ENCODE assay signal across 1 cellular context in the genomic region with DNA sequence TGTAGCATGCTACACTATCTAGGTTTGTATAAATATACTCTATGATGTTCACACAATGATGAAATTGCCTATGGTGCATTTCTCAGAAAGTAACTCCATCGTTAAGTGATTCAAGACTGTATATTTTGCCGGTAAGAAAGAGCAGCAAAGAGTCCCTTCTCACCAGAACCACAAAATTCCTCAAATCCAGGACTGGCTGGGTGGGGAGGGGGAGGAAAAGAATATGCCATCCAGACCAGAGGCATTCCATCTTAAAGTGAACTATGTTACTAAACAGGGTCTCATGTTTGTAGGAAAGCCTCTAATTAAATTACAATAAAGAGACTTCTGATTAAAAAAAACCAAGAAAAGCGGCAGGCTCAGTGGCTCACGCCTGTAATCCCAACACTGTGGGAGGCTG.
TF ChIP-seq lines count a peak whose summit lies in the region.

No MANE protein-coding gene starts in this region.

TF ChIP-seq in GM12878, 131 proteins besides CTCF, POLR2A, EP300 and RAD21:
- TF ChIP-seq E2F4 (IDR thresholded peaks at IDR 0.05; ENCODE audit: low read depth, low read length) (no peak), ZNF274 (IDR thresholded peaks at IDR 0.05; ENCODE audit: insufficient read depth, insufficient read length) (no peak), JUNB (IDR thresholded peaks at IDR 0.05) (no peak), WRNIP1 (IDR thresholded peaks at IDR 0.05; ENCODE audit: borderline replicate concordance, low read depth, low read length) (no peak), STAT3 (IDR thresholded peaks at IDR 0.05; ENCODE audit: low read depth, low read length) (no peak), KAT2A (conservative IDR thresholded peaks at IDR 0.05; ENCODE audit: control insufficient read depth, low read depth, low read length) (no peak), BCLAF1 (IDR thresholded peaks at IDR 0.05) (no peak), ATF7 (IDR thresholded peaks at IDR 0.05; ENCODE audit: low read depth) (no peak), CHD4 (IDR thresholded peaks at IDR 0.05) (no peak), PAX5 (IDR thresholded peaks at IDR 0.05; ENCODE audit: borderline replicate concordance, low read depth, low read length) (no peak), GATAD2B (conservative IDR thresholded peaks at IDR 0.05; ENCODE audit: low read depth) (no peak), POLR2AphosphoS5 (IDR thresholded peaks at IDR 0.05; ENCODE audit: low read length) (no peak)
- TF ChIP-seq, protein P1, sequence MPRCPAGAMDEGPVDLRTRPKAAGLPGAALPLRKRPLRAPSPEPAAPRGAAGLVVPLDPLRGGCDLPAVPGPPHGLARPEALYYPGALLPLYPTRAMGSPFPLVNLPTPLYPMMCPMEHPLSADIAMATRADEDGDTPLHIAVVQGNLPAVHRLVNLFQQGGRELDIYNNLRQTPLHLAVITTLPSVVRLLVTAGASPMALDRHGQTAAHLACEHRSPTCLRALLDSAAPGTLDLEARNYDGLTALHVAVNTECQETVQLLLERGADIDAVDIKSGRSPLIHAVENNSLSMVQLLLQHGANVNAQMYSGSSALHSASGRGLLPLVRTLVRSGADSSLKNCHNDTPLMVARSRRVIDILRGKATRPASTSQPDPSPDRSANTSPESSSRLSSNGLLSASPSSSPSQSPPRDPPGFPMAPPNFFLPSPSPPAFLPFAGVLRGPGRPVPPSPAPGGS (IDR thresholded peaks at IDR 0.05; ENCODE audit: borderline replicate concordance, insufficient read depth, low read depth, low read length, poor library complexity, severe bottlenecking): no peak
- TF ChIP-seq, protein P2, sequence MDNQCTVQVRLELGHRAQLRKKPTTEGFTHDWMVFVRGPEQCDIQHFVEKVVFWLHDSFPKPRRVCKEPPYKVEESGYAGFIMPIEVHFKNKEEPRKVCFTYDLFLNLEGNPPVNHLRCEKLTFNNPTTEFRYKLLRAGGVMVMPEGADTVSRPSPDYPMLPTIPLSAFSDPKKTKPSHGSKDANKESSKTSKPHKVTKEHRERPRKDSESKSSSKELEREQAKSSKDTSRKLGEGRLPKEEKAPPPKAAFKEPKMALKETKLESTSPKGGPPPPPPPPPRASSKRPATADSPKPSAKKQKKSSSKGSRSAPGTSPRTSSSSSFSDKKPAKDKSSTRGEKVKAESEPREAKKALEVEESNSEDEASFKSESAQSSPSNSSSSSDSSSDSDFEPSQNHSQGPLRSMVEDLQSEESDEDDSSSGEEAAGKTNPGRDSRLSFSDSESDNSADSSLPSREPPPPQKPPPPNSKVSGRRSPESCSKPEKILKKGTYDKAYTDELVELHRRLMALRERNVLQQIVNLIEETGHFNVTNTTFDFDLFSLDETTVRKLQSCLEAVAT (IDR thresholded peaks at IDR 0.05): no peak
- TF ChIP-seq, protein P3, sequence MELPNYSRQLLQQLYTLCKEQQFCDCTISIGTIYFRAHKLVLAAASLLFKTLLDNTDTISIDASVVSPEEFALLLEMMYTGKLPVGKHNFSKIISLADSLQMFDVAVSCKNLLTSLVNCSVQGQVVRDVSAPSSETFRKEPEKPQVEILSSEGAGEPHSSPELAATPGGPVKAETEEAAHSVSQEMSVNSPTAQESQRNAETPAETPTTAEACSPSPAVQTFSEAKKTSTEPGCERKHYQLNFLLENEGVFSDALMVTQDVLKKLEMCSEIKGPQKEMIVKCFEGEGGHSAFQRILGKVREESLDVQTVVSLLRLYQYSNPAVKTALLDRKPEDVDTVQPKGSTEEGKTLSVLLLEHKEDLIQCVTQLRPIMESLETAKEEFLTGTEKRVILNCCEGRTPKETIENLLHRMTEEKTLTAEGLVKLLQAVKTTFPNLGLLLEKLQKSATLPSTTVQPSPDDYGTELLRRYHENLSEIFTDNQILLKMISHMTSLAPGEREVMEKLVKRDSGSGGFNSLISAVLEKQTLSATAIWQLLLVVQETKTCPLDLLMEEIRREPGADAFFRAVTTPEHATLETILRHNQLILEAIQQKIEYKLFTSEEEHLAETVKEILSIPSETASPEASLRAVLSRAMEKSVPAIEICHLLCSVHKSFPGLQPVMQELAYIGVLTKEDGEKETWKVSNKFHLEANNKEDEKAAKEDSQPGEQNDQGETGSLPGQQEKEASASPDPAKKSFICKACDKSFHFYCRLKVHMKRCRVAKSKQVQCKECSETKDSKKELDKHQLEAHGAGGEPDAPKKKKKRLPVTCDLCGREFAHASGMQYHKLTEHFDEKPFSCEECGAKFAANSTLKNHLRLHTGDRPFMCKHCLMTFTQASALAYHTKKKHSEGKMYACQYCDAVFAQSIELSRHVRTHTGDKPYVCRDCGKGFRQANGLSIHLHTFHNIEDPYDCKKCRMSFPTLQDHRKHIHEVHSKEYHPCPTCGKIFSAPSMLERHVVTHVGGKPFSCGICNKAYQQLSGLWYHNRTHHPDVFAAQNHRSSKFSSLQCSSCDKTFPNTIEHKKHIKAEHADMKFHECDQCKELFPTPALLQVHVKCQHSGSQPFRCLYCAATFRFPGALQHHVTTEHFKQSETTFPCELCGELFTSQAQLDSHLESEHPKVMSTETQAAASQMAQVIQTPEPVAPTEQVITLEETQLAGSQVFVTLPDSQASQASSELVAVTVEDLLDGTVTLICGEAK (IDR thresholded peaks at IDR 0.05; ENCODE audit: borderline replicate concordance): no peak
